Comparison of ENCODE assay signal across 1 cellular context in genomic region chr2:213156682-213157081, GRCh38.
TF ChIP-seq lines count a peak whose summit lies in the region.

No MANE protein-coding gene starts in this region.

TF ChIP-seq in GM12878, 131 proteins besides CTCF, POLR2A, EP300 and RAD21:
- 0 out of 2 replicates have a peak, but pooled peaks have one; percentile 13 for TF ChIP-seq PML (IDR thresholded peaks at IDR 0.05; ENCODE audit: low read length)
- 0 out of 2 replicates have a peak, but pooled peaks have one; percentile 4 for TF ChIP-seq ZNF384 (IDR thresholded peaks at IDR 0.05; ENCODE audit: borderline replicate concordance, low read depth, low read length)
- no peak for TF ChIP-seq PBX3 (IDR thresholded peaks at IDR 0.05; ENCODE audit: insufficient replicate concordance, low read depth, low read length)
- no peak for TF ChIP-seq PKNOX1 (IDR thresholded peaks at IDR 0.05)
